ENCODE assay signal across 17 cellular contexts in the genomic region with DNA sequence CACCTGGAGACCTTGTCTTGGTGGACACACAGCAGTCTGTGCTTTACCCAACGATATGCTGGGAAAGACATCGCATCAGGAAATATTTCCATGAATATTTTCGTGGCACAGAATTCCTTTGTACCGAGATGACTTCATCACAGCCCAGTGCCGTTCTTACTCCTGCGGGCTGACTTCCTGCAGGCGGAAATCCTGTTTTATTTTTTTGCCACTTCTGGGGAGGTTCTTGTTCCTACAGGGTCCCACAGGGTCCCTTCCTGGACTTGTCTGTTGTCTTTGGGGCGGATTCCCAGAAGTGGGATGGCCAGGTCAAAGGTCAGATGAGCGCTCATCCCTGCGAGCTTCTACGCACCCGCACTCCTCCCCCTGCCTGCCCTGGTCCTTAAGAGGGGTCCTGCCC.
"Had no signal": no experiment of that assay in that cellular context is flagged by ENCODE, and none has a peak within 500 bp of the region (broad histone marks: within the 10 kb centered on the region; RNA-seq: fewer than 3 reads in every experiment).

No MANE protein-coding gene starts in this region.

- H3K27ac Mint-ChIP-seq: activated CD4-positive, alpha-beta memory T cell treated with anti-CD3 and anti-CD28 coated beads, Interleukin-2, amount 10 ng/mL, durations not matched to agents 7 days and 5 days; activated T-cell treated with anti-CD3 and anti-CD28 coated beads, Interleukin-2, amount 50 U/mL, for 24 hours; brain had no signal

- H3K27ac ChIP-seq: tibial nerve, vagina had no signal

- H3K27me3 Mint-ChIP-seq: activated CD4-positive, alpha-beta memory T cell treated with anti-CD3 and anti-CD28 coated beads, Interleukin-2, amount 10 ng/mL, durations not matched to agents 7 days and 5 days; activated T-cell treated with anti-CD3 and anti-CD28 coated beads, Interleukin-2, amount 50 U/mL, for 24 hours; brain; naive B cell had no signal

- H3K36me3 Mint-ChIP-seq: naive B cell had no signal

- H3K4me1 Mint-ChIP-seq: activated CD4-positive, alpha-beta memory T cell treated with anti-CD3 and anti-CD28 coated beads, Interleukin-2, amount 10 ng/mL, durations not matched to agents 7 days and 5 days; brain; naive B cell had no signal

- H3K4me3 ChIP-seq: skin epidermis, tibial nerve, vagina had no signal

- H3K9me3 ChIP-seq: tibial nerve, vagina had no signal

- H3K4me1 ChIP-seq: tibial nerve, vagina had no signal

- H3K9me3 Mint-ChIP-seq: activated CD4-positive, alpha-beta memory T cell treated with anti-CD3 and anti-CD28 coated beads, Interleukin-2, amount 10 ng/mL, durations not matched to agents 7 days and 5 days; activated T-cell treated with anti-CD3 and anti-CD28 coated beads, Interleukin-2, amount 50 U/mL, for 24 hours; naive B cell had no signal

- DNase-seq: activated CD4-positive, alpha-beta memory T cell treated with anti-CD3 and anti-CD28 coated beads, Interleukin-2, amount 10 ng/mL, durations not matched to agents 7 days and 5 days; activated CD4-positive, alpha-beta T cell treated with anti-CD3 and anti-CD28 coated beads for 4 hours; activated effector memory CD4-positive, alpha-beta T cell treated with Interleukin-2 at 50 U/mL for 16 hours; activated naive CD4-positive, alpha-beta T cell treated with anti-CD3 and anti-CD28 coated beads, Interleukin-2, amount 50 U/mL, for 16 hours; activated T-cell treated with anti-CD3 and anti-CD28 coated beads, Interleukin-2, amount 50 U/mL, for 24 hours; amniotic stem cell; mammary epithelial cell; naive B cell; retina; stimulated activated CD4-positive, alpha-beta T cell treated with anti-CD3 and anti-CD28 coated beads, Interleukin-15, amount 100 ng/mL, for 24 hours; stimulated activated CD4-positive, alpha-beta T cell treated with anti-CD3 and anti-CD28 coated beads, Interleukin-4, amount 100 ng/mL, for 1 hour; stimulated activated naive CD4-positive, alpha-beta T cell; T-helper 2 cell had no signal

- H3K4me3 Mint-ChIP-seq: activated CD4-positive, alpha-beta memory T cell treated with anti-CD3 and anti-CD28 coated beads, Interleukin-2, amount 10 ng/mL, durations not matched to agents 7 days and 5 days; activated T-cell treated with anti-CD3 and anti-CD28 coated beads, Interleukin-2, amount 50 U/mL, for 24 hours; brain had no signal

- H3K27me3 ChIP-seq: tibial nerve, vagina had no signal
